Comparison of ENCODE assay signal across 11 cellular contexts in the genomic region with DNA sequence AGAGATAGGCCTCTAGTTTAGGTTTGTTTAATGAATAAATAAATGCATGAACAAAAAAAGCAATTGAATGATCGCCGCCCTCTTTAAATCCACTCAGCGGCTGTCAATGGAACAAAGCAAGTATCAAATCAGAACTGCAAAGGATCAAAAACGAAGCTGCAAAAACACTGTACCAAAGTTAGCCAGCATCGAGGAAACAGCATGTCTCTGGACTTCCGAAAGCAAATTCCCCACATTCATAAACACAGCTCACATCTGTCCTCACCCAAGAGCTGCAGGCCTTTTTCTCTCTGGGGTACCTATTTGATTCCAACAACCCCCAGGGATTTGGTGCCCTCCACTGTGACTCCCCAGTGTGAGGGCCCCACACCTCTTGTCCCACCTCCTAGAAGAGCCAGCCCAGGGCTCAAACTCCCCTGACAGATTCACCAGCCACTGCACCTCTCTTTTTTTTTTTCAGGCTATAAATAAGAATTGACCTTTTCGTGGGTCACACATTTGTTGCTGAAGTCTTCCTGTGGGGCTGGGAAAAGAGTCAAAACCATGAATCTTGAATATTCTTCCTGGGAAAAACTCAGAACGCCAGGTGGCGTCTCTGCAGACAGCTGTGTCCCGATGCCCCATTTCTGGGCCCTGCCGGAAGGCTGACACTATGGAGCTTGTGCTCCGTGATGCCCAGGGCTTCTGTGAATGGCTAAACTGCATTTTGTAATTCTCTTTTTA. TPM values are rescaled to one million over a fixed set of nuclear protein-coding genes. Genes with fewer than 3 reads are reported as not detected.
DNase-seq lines count a peak whose midpoint lies in the region; ATAC-seq and TF ChIP-seq lines count a peak whose summit lies in the region.
"Had no signal": no experiment of that assay in that cellular context is flagged by ENCODE, and none has a peak within 500 bp of the region (broad histone marks: within the 10 kb centered on the region; RNA-seq: fewer than 3 reads in every experiment).

No MANE protein-coding gene starts in this region.

- H3K9me3 ChIP-seq in smooth muscle cell (replicated peaks; ENCODE audit: low read depth): no peaks in the 10 kb centered on the region

- TF ChIP-seq CTCF in coronary artery (IDR thresholded peaks at IDR 0.05) (peak; percentile 18), smooth muscle cell (IDR thresholded peaks at IDR 0.05; ENCODE audit: borderline replicate concordance, insufficient read depth, poor library complexity, severe bottlenecking) (peak; percentile 28)

- ATAC-seq in left lobe of liver: peak; percentile 65
- no peak for ATAC-seq in GM21619 (IDR thresholded peaks at IDR 0.05; ENCODE audit: unreplicated experiment)

- H3K4me3 ChIP-seq in coronary artery (no peak overlapping the region), smooth muscle cell (no peak overlapping the region)

- H3F3A ChIP-seq in smooth muscle cell (ENCODE audit: low read depth): peaks cover 7% of the 10 kb centered on the region

- no peaks in the 10 kb centered on the region for H3K4me1 ChIP-seq in smooth muscle cell (ENCODE audit: low read depth)

- H3K9ac ChIP-seq in smooth muscle cell (ENCODE audit: low read depth): no peak overlapping the region

- no peak overlapping the region for H2AFZ ChIP-seq in smooth muscle cell (ENCODE audit: low read depth)

- no peaks in the 10 kb centered on the region for H3K79me2 ChIP-seq in smooth muscle cell (ENCODE audit: low read depth)

- H3K4me2 ChIP-seq in smooth muscle cell: no peak overlapping the region

- DNase-seq in LHCN-M2 (ENCODE audit: low read depth): peak; percentile 9
- no peak for DNase-seq in coronary artery (ENCODE audit: low spot score)
- DNase-seq in left lobe of liver (ENCODE audit: low spot score): no peak
- no peak for DNase-seq in smooth muscle cell (lab: John Stamatoyannopoulos, UW; ENCODE audit: unreplicated experiment)
- DNase-seq in stimulated activated CD4-positive, alpha-beta T cell treated with anti-CD3 and anti-CD28 coated beads, Interleukin-1b, Interleukin-23, amount 100 ng/mL, for 48 hours: no peak
- DNase-seq in activated CD8-positive, alpha-beta memory T cell treated with anti-CD3 and anti-CD28 coated beads, Interleukin-2, amount 50 U/mL, for 4 hours: no peak
- DNase-seq in KG1 (lab: John Stamatoyannopoulos, UW): no peak
- DNase-seq: activated T-cell treated with anti-CD3 and anti-CD28 coated beads, Interleukin-2, amount 50 U/mL, for 48 hours; NCI-H524 treated with DMSO at 0.1 percent for 48 hours; stimulated activated CD4-positive, alpha-beta T cell treated with anti-CD3 and anti-CD28 coated beads, Interleukin-2, amount 100 ng/mL, for 48 hours had no signal

- 76% methylated on average over 12 of the region's 12 CpGs for WGBS in smooth muscle cell (ENCODE audit: low lambda C conversion rate)

- no peaks in the 10 kb centered on the region for H4K20me1 ChIP-seq in smooth muscle cell (ENCODE audit: low read depth)

- peak overlapping the region; percentile 32 to 69 for H3K27ac ChIP-seq in coronary artery
- H3K27ac ChIP-seq in smooth muscle cell (ENCODE audit: low read depth): no peak overlapping the region

- H3K27me3 ChIP-seq in smooth muscle cell (ENCODE audit: low read depth): no peaks in the 10 kb centered on the region

- no peaks in the 10 kb centered on the region for H3K36me3 ChIP-seq in smooth muscle cell (ENCODE audit: low read depth)

RNA-seq across cellular contexts. Expression of gene HSPA12A, which starts 51.8 kb away (rescaled TPM):
- total RNA-seq in LHCN-M2 (2014; rRNA removed) (3.6 TPM in 2 replicates), left lobe of liver (2.7 TPM), smooth muscle cell (3.9 and 6.4 TPM in 2 replicates)
- polyA plus RNA-seq in LHCN-M2 (2012): 3.0 TPM
- 4.3 and 5.3 TPM in 2 replicates for polyA plus RNA-seq in smooth muscle cell
